In genomic region chr17:54085934-54086333, GRCh38 we compare ENCODE assay signal across 1 cellular context.
A peak's percentile ranks its signal among the peaks of the same experiment; 100 is the strongest.
TF ChIP-seq lines count a peak whose summit lies in the region.

No MANE protein-coding gene starts in this region.

TF ChIP-seq in GM23338, 12 proteins besides CTCF, POLR2A, EP300 and RAD21:
- TF ChIP-seq ZNF462 (CRISPR knock-in tag; IDR thresholded peaks at IDR 0.05) (0 out of 2 replicates have a peak, but pooled peaks have one; percentile 50), EZH2phosphoT487 (IDR thresholded peaks at IDR 0.05; ENCODE audit: unreplicated experiment) (no peak)
